19 cellular contexts compared by ENCODE assay signal in the genomic region with DNA sequence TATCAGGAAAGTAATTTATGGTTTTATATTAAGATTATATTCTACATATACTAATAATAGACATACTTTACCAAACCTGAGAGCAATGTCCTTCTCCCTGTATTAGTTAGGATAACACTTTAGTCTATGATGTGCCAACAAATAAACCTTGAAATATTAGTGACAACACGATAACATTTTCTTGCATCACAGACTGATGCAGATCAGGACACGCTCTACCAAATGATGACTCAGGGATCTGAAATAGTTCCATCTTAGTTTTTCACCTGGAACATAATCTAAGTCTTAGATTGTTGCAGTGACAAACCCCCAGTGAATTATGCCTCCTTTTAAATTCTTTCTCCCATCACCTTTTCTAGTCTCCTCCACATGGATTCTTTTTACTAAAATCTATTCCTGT.
DNase-seq lines count a peak whose midpoint lies in the region; ATAC-seq and TF ChIP-seq lines count a peak whose summit lies in the region.
"Had no signal": no experiment of that assay in that cellular context is flagged by ENCODE, and none has a peak within 500 bp of the region (broad histone marks: within the 10 kb centered on the region; RNA-seq: fewer than 3 reads in every experiment).

No MANE protein-coding gene starts in this region.

- no peak for TF ChIP-seq POLR2A in breast epithelium (IDR thresholded peaks at IDR 0.05)

- no TSS peak for BruUV-seq in MCF 10A (replicated peaks; lab: Mats Ljungman, UMichigan)

- H3K27ac ChIP-seq in breast epithelium, result no peak overlapping the region
- H3K27ac ChIP-seq in foreskin keratinocyte, result no peak overlapping the region
- H3K27ac ChIP-seq: 22Rv1, BLaER1, C4-2B had no signal

- no peaks in the 10 kb centered on the region for H3K9me3 Mint-ChIP-seq in MCF 10A (ENCODE audit: unreplicated experiment)
- H3K9me3 Mint-ChIP-seq: HFFc6 had no signal

- H3K36me3 ChIP-seq in breast epithelium, result no peaks in the 10 kb centered on the region
- H3K36me3 ChIP-seq: BLaER1, HAP-1 had no signal

- CTCF ChIA-PET in MCF 10A (lab: Yijun Ruan, JAX), result no interaction called here

- peaks cover 6% of the 10 kb centered on the region for H3K4me1 Mint-ChIP-seq in MCF 10A (ENCODE audit: insufficient read depth, unreplicated experiment)
- H3K4me1 Mint-ChIP-seq: B cell; CD4-positive, CD25-positive, alpha-beta regulatory T cell had no signal

- DNase-seq in MCF 10A (ENCODE audit: unreplicated experiment) (peak; percentile 23), breast epithelium (ENCODE audit: low spot score in 2 of 2) (no peak), epithelial cell of esophagus (ENCODE audit: low read depth) (peak; percentile 77), foreskin keratinocyte (peak in 1 of 2 donors; percentile 42), cerebellar cortex (ENCODE audit: low spot score) (no peak)
- no peak for DNase-seq in stimulated activated CD4-positive, alpha-beta T cell treated with anti-CD3 and anti-CD28 coated beads, Interleukin-4, amount 100 ng/mL, for 4 hours
- DNase-seq: Caco-2; CD4-positive, CD25-positive, alpha-beta regulatory T cell; CD8-positive, alpha-beta T cell; DMS153; DND-41; GOT3; HFFc6 had no signal

- no peaks in the 10 kb centered on the region for H3K36me3 Mint-ChIP-seq in MCF 10A (ENCODE audit: insufficient read depth, unreplicated experiment)
- H3K36me3 Mint-ChIP-seq: CD4-positive, CD25-positive, alpha-beta regulatory T cell; CD8-positive, alpha-beta T cell had no signal

- peak; percentile 44 for ATAC-seq in foreskin keratinocyte
- no peak for ATAC-seq in GM18519 (IDR thresholded peaks at IDR 0.05; ENCODE audit: low FRiP score, unreplicated experiment)
- ATAC-seq: CD8-positive, alpha-beta T cell had no signal

- peaks cover 3 to 10% of the 10 kb centered on the region in 2 donors for H3K9me3 ChIP-seq in breast epithelium
- H3K9me3 ChIP-seq: Caco-2, HAP-1 had no signal

- H3K4me3 ChIP-seq in breast epithelium (no peak overlapping the region), epithelial cell of esophagus (ENCODE audit: low read length) (no peak overlapping the region)
- H3K4me3 ChIP-seq: BLaER1, HAP-1 had no signal

- POLR2A ChIA-PET in MCF 10A (lab: Yijun Ruan, JAX), result interaction anchor here (1.6 kb wide), 1 partner anchor 20 kb away, joined by 4 read pairs; no protein-coding TSS in a partner anchor

- H3K27me3 Mint-ChIP-seq in MCF 10A (ENCODE audit: insufficient read depth, unreplicated experiment), result no peaks in the 10 kb centered on the region
- H3K27me3 Mint-ChIP-seq: B cell had no signal

- intact Hi-C loops in MCF 10A (cut with micrococcal nuclease) (no loop called here), breast epithelium (cut with DNase I; ENCODE audit: low total_unique reads) (no loop called here)

- TF ChIP-seq CTCF in MCF 10A (IDR thresholded peaks at IDR 0.05; ENCODE audit: unreplicated experiment) (no peak), breast epithelium (IDR thresholded peaks at IDR 0.05) (no peak), epithelial cell of esophagus (IDR thresholded peaks at IDR 0.05; ENCODE audit: insufficient read depth, low read depth, low read length, missing control alignments) (no peak), foreskin keratinocyte (conservative IDR thresholded peaks at IDR 0.05) (no peak)

- H3K27me3 ChIP-seq in breast epithelium, result peaks cover 0 to 9% of the 10 kb centered on the region in 2 donors
- H3K27me3 ChIP-seq in foreskin keratinocyte, result no peaks in the 10 kb centered on the region

- H3K4me1 ChIP-seq in breast epithelium, result no peaks in the 10 kb centered on the region
- H3K4me1 ChIP-seq in foreskin keratinocyte, result peaks cover 5% of the 10 kb centered on the region
- H3K4me1 ChIP-seq: BLaER1, Caco-2 had no signal

- no peak overlapping the region for H3K27ac Mint-ChIP-seq in MCF 10A (ENCODE audit: low read depth, unreplicated experiment)
- H3K27ac Mint-ChIP-seq: B cell; CD4-positive, CD25-positive, alpha-beta regulatory T cell; CD8-positive, alpha-beta T cell; HFFc6 had no signal

- no peak overlapping the region for H3K4me3 Mint-ChIP-seq in MCF 10A (ENCODE audit: unreplicated experiment)
- H3K4me3 Mint-ChIP-seq: B cell; CD4-positive, CD25-positive, alpha-beta regulatory T cell; CD8-positive, alpha-beta T cell; HFFc6 had no signal

Comparison
In these comparisons a context has a peak if more than half of its experiments do, and no peak if none do; other contexts are left out.
1. DNase-seq: peak in MCF 10A (single experiment) and epithelial cell of esophagus (single experiment); none in breast epithelium (0 of 2), stimulated activated CD4-positive, alpha-beta T cell treated with anti-CD3 and anti-CD28 coated beads, Interleukin-4, amount 100 ng/mL, for 4 hours (0 of 2) and cerebellar cortex (single experiment).